Comparison of ENCODE assay signal across 21 cellular contexts in genomic region chr1:1424623-1425229, GRCh38. TPM values are rescaled to one million over a fixed set of nuclear protein-coding genes. Genes with fewer than 3 reads are reported as not detected.
DNase-seq lines count a peak whose midpoint lies in the region; ATAC-seq, FAIRE-seq and TF ChIP-seq lines count a peak whose summit lies in the region.
"Had no signal": no experiment of that assay in that cellular context is flagged by ENCODE, and none has a peak within 500 bp of the region (broad histone marks: within the 10 kb centered on the region; RNA-seq: fewer than 3 reads in every experiment).

No MANE protein-coding gene starts in this region.

- H3K4me1 ChIP-seq in small intestine (ENCODE audit: control insufficient read depth in 2 of 2, insufficient read depth in 1 of 2, low read depth in 1 of 2, low read length in 1 of 2): no peaks in the 10 kb centered on the region
- H3K4me1 ChIP-seq: colonic mucosa had no signal

- no peak overlapping the region for H3K27ac Mint-ChIP-seq in natural killer cell
- H3K27ac Mint-ChIP-seq in natural killer cell treated with Interleukin-12 subunit alpha and Interleukin-12 subunit beta and Interleukin-15 and Interleukin-18, amount 100 ng/mL, for 72 hours: no peak overlapping the region
- peak overlapping the region; percentile 83 to 98 (median 91) for H3K27ac Mint-ChIP-seq in nephron
- H3K27ac Mint-ChIP-seq: activated naive CD8-positive, alpha-beta T cell had no signal

- H3K9me3 Mint-ChIP-seq in natural killer cell (no peaks in the 10 kb centered on the region), nephron (no peaks in the 10 kb centered on the region)
- H3K9me3 Mint-ChIP-seq in natural killer cell treated with Interleukin-12 subunit alpha and Interleukin-12 subunit beta and Interleukin-15 and Interleukin-18, amount 100 ng/mL, for 72 hours: no peaks in the 10 kb centered on the region

- no peaks in the 10 kb centered on the region for H3K36me3 Mint-ChIP-seq in natural killer cell
- no peaks in the 10 kb centered on the region for H3K36me3 Mint-ChIP-seq in natural killer cell treated with Interleukin-12 subunit alpha and Interleukin-12 subunit beta and Interleukin-15 and Interleukin-18, amount 100 ng/mL, for 72 hours
- H3K36me3 Mint-ChIP-seq in nephron (ENCODE audit: low read depth): no peaks in the 10 kb centered on the region
- H3K36me3 Mint-ChIP-seq: activated naive CD8-positive, alpha-beta T cell had no signal

- H3K27me3 Mint-ChIP-seq in natural killer cell (ENCODE audit: low read depth in 2 of 2): peaks cover 7 to 24% of the 10 kb centered on the region in 2 donors
- peaks cover 0 to 10% of the 10 kb centered on the region in 2 donors for H3K27me3 Mint-ChIP-seq in natural killer cell treated with Interleukin-12 subunit alpha and Interleukin-12 subunit beta and Interleukin-15 and Interleukin-18, amount 100 ng/mL, for 72 hours
- no peaks in the 10 kb centered on the region for H3K27me3 Mint-ChIP-seq in nephron (ENCODE audit: low read depth)

- WGBS in small intestine, 3 donors: 88 to 89% (median 88%) methylated on average over 22 of the region's 22 CpGs

- H3K27me3 ChIP-seq in small intestine (ENCODE audit: control insufficient read depth in 2 of 2, insufficient read depth in 2 of 2, low read length in 2 of 2): peaks cover under 1 to 7% of the 10 kb centered on the region in 2 donors
- H3K27me3 ChIP-seq: BLaER1, uterus had no signal

- H3K4me3 Mint-ChIP-seq in natural killer cell: peak overlapping the region; percentile 35
- H3K4me3 Mint-ChIP-seq in natural killer cell treated with Interleukin-12 subunit alpha and Interleukin-12 subunit beta and Interleukin-15 and Interleukin-18, amount 100 ng/mL, for 72 hours: no peak overlapping the region
- peak overlapping the region; percentile 53 to 72 (median 71) for H3K4me3 Mint-ChIP-seq in nephron
- H3K4me3 Mint-ChIP-seq: activated naive CD8-positive, alpha-beta T cell had no signal

- ATAC-seq in natural killer cell: no peak
- no peak for ATAC-seq in natural killer cell treated with Interleukin-12 subunit alpha and Interleukin-12 subunit beta and Interleukin-15 and Interleukin-18, amount 100 ng/mL, for 72 hours
- no peak for ATAC-seq in GM21381 (IDR thresholded peaks at IDR 0.05; ENCODE audit: unreplicated experiment)
- ATAC-seq: mucosa of descending colon had no signal

- no peaks in the 10 kb centered on the region for H3K9me3 ChIP-seq in small intestine (ENCODE audit: control insufficient read depth, low read depth)
- H3K9me3 ChIP-seq: BLaER1, colonic mucosa, left ventricle myocardium inferior, mucosa of descending colon, uterus had no signal

- no peak for FAIRE-seq in small intestine (lab: Jason Lieb, UNC)
- FAIRE-seq: endometrium, TTC549 had no signal

- no peak overlapping the region for H3K4me3 ChIP-seq in small intestine (ENCODE audit: low read depth in 1 of 2, low read length in 2 of 2)
- H3K4me3 ChIP-seq: BLaER1, colonic mucosa, left ventricle myocardium inferior, mucosa of descending colon, uterus had no signal

- H3K36me3 ChIP-seq in small intestine (ENCODE audit: control insufficient read depth in 2 of 2, insufficient read depth in 2 of 2, low read length in 2 of 2): no peaks in the 10 kb centered on the region
- H3K36me3 ChIP-seq: BLaER1, colonic mucosa, left ventricle myocardium inferior, uterus had no signal

- DNase-seq in natural killer cell: no peak
- no peak for DNase-seq in natural killer cell treated with Interleukin-12 subunit alpha and Interleukin-12 subunit beta and Interleukin-15 and Interleukin-18, amount 100 ng/mL, for 72 hours (ENCODE audit: low spot score)
- DNase-seq in T-helper 1 cell: no peak
- no peak for DNase-seq in small intestine
- DNase-seq: colonic mucosa; left ventricle myocardium inferior; MV-4-11; NCI-H187; NCI-H69; occipital lobe; SHP77; stimulated activated CD8-positive, alpha-beta memory T cell treated with anti-CD3 and anti-CD28 coated beads, Interleukin-4, amount 100 ng/mL, for 48 hours; uterus had no signal

- H3K4me1 Mint-ChIP-seq in natural killer cell (no peaks in the 10 kb centered on the region), nephron (peaks cover 9% of the 10 kb centered on the region)
- peaks cover 0 to 6% of the 10 kb centered on the region in 2 donors for H3K4me1 Mint-ChIP-seq in natural killer cell treated with Interleukin-12 subunit alpha and Interleukin-12 subunit beta and Interleukin-15 and Interleukin-18, amount 100 ng/mL, for 72 hours (ENCODE audit: low read depth in 2 of 2)

- TF ChIP-seq CTCF in natural killer cell (IDR thresholded peaks at IDR 0.05): no peak
- TF ChIP-seq CTCF in nephron (IDR thresholded peaks at IDR 0.05; ENCODE audit: unreplicated experiment in 3 of 3): no peak

- intact Hi-C loops in natural killer cell (cut with micrococcal nuclease): no loop called here

- H3K27ac ChIP-seq in small intestine (ENCODE audit: low read depth in 1 of 2, low read length in 1 of 2): no peak overlapping the region
- H3K27ac ChIP-seq: colonic mucosa, left ventricle myocardium inferior, uterus had no signal

RNA-seq across cellular contexts. Expression of gene ANKRD65, which starts 3.6 kb away (rescaled TPM):
- total RNA-seq in natural killer cell: not detected
- not detected for total RNA-seq in natural killer cell treated with Interleukin-12 subunit alpha and Interleukin-12 subunit beta and Interleukin-15 and Interleukin-18, amount 100 ng/mL, for 72 hours
- 1 to 10 TPM; 1.1 to 1.7 (median 1.4) TPM for polyA plus RNA-seq in small intestine
- total RNA-seq: A673 had no signal

RNA-seq across cellular contexts. Expression of gene VWA1, which starts 10.8 kb away (rescaled TPM):
- not detected for total RNA-seq in natural killer cell
- 1 to 10 TPM; 1.3 to 7.7 TPM for total RNA-seq in natural killer cell treated with Interleukin-12 subunit alpha and Interleukin-12 subunit beta and Interleukin-15 and Interleukin-18, amount 100 ng/mL, for 72 hours
- 10 to 100 TPM in 1 of 3 donors, 1 to 10 TPM in 1, under 1 TPM in 1; 0.67 to 12.7 (median 1.1) TPM for polyA plus RNA-seq in small intestine

RNA-seq across cellular contexts. Expression of gene MRPL20, which starts 17.6 kb away (rescaled TPM):
- total RNA-seq in natural killer cell: 100 to 1,000 TPM in 1 of 3 donors, 10 to 100 TPM in 2; 90.9 to 111 (median 92.7) TPM
- 100 to 1,000 TPM; 138 to 175 TPM for total RNA-seq in natural killer cell treated with Interleukin-12 subunit alpha and Interleukin-12 subunit beta and Interleukin-15 and Interleukin-18, amount 100 ng/mL, for 72 hours
- polyA plus RNA-seq in small intestine: 100 to 1,000 TPM; 162 to 221 (median 172) TPM

RNA-seq across cellular contexts. Expression of gene ATAD3C, which starts 24.8 kb away (rescaled TPM):
- 1 to 10 TPM in 2 of 3 donors, under 1 TPM in 1; 0.13 to 2.2 (median 1.5) TPM for total RNA-seq in natural killer cell
- 1 to 10 TPM in 1 of 2 donors, under 1 TPM in 1; 0.17 to 1.7 TPM for total RNA-seq in natural killer cell treated with Interleukin-12 subunit alpha and Interleukin-12 subunit beta and Interleukin-15 and Interleukin-18, amount 100 ng/mL, for 72 hours
- under 1 TPM in 2 of 3 donors, not detected in 1; 0.27 to 0.66 TPM for polyA plus RNA-seq in small intestine

RNA-seq across cellular contexts. Expression of gene CCNL2, which starts 25.6 kb away (rescaled TPM):
- 100 to 1,000 TPM; 253 to 281 (median 274) TPM for total RNA-seq in natural killer cell
- 100 to 1,000 TPM; 124 to 196 TPM for total RNA-seq in natural killer cell treated with Interleukin-12 subunit alpha and Interleukin-12 subunit beta and Interleukin-15 and Interleukin-18, amount 100 ng/mL, for 72 hours
- polyA plus RNA-seq in small intestine: 100 to 1,000 TPM in 2 of 3 donors, 10 to 100 TPM in 1; 71.9 to 222 (median 175) TPM

Comparison
In these comparisons a context has a peak if more than half of its experiments do, and no peak if none do; other contexts are left out.
1. H3K27ac Mint-ChIP-seq: peak in nephron (3 of 3); none in natural killer cell (0 of 2) and natural killer cell treated with Interleukin-12 subunit alpha and Interleukin-12 subunit beta and Interleukin-15 and Interleukin-18, amount 100 ng/mL, for 72 hours (0 of 2).